ENCODE assay signal across 9 cellular contexts in the genomic region with DNA sequence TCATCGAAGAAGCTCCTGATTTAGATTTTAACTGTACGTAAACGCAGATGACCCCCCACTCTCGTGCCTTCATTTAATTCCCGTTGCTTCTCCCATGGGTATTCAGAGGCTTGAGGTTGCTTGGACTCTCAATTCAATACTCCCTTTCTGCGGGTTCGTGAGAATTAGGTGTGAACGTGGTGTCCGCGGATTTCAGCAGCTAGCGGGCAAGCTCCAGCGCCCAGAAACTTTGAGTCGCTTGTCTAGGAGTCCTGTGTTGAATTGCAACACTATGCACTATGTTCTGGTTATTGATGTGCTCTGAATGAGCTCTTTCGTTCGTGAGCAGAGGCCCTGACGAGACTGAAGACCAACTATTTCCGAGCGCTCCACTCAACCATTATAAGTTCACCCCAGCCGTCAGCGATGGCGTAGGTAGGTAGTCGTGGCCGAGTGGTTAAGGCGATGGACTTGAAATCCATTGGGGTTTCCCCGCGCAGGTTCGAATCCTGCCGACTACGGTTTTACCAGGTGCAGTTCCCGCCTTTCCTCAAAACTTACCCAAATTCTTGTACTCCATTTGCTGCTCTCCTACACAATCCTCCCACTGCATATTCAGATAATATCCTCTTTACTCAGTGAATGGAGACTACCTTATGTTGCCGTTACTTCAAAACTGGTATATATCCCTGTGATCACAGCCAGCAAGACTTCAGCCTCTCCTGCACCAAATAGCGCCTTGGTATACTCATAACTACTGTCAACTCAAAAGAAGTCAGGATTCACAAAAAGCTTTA.
DNase-seq lines count a peak whose midpoint lies in the region; ATAC-seq and TF ChIP-seq lines count a peak whose summit lies in the region.
"Had no signal": no experiment of that assay in that cellular context is flagged by ENCODE, and none has a peak within 500 bp of the region (broad histone marks: within the 10 kb centered on the region; RNA-seq: fewer than 3 reads in every experiment).

No MANE protein-coding gene starts in this region.

- no peak overlapping the region for H3K27ac ChIP-seq in gastroesophageal sphincter
- H3K27ac ChIP-seq: skin epidermis had no signal

- H3K9me3 Mint-ChIP-seq in HFFc6: no peaks in the 10 kb centered on the region; the same call in 1 of the 2 replicates

- TF ChIP-seq POLR2A in gastroesophageal sphincter (IDR thresholded peaks at IDR 0.05): no peak

- no peaks in the 10 kb centered on the region for H3K36me3 ChIP-seq in gastroesophageal sphincter

- no peak for TF ChIP-seq CTCF in HFFc6 (IDR thresholded peaks at IDR 0.05)
- TF ChIP-seq CTCF in gastroesophageal sphincter (IDR thresholded peaks at IDR 0.05): no peak

- H3K27me3 ChIP-seq in gastroesophageal sphincter: peaks cover 99% of the 10 kb centered on the region

- H3K27ac Mint-ChIP-seq in HFFc6: peak overlapping the region; percentile 72

- H3K36me3 Mint-ChIP-seq in HFFc6 (ENCODE audit: low read depth): no peaks in the 10 kb centered on the region

- DNase-seq in DMS 273 (lab: John Stamatoyannopoulos, UW; ENCODE audit: unreplicated experiment): peak; percentile 94
- DNase-seq in HFFc6: peak; percentile 90
- peak; percentile 42 to 57 (median 52) for DNase-seq in activated CD8-positive, alpha-beta memory T cell treated with anti-CD3 and anti-CD28 coated beads for 48 hours (ENCODE audit: low read depth in 2 of 3, low spot score in 2 of 3)
- DNase-seq in iPS-NIHi11 (ENCODE audit: low spot score): peak; percentile 46
- DNase-seq in stimulated activated naive CD4-positive, alpha-beta T cell (lab: John Stamatoyannopoulos, UW): no peak
- no peak for DNase-seq in dedifferentiated amniotic fluid mesenchymal stem cell (ENCODE audit: extremely low spot score)
- DNase-seq in hippocampal formation (lab: John Stamatoyannopoulos, UW): no peak

- no peak for TF ChIP-seq EP300 in gastroesophageal sphincter (IDR thresholded peaks at IDR 0.05)

- H3K27me3 Mint-ChIP-seq in HFFc6 (ENCODE audit: insufficient read depth): peaks cover 2% of the 10 kb centered on the region

- H3K4me1 ChIP-seq in gastroesophageal sphincter: peaks cover 0 to 15% (median 0%) of the 10 kb centered on the region in 3 donors

- peak overlapping the region; percentile 92 for H3K4me3 Mint-ChIP-seq in HFFc6

- ATAC-seq in gastroesophageal sphincter: no peak

- H3K9me3 ChIP-seq in gastroesophageal sphincter: peaks cover 0 to 18% (median 0%) of the 10 kb centered on the region in 3 donors

- WGBS in gastroesophageal sphincter (ENCODE audit: low coverage in 1 of 2), 2 donors: 1 to 6% methylated on average over 19 to 30 of the region's 32 CpGs

- no peak overlapping the region for H3K4me3 ChIP-seq in gastroesophageal sphincter
- H3K4me3 ChIP-seq: skin epidermis had no signal

- peaks cover 34% of the 10 kb centered on the region for H3K4me1 Mint-ChIP-seq in HFFc6 (ENCODE audit: low read depth)

Comparison
In these comparisons a context has a peak if more than half of its experiments do, and no peak if none do; other contexts are left out.
1. DNase-seq: peak in DMS 273 (single experiment), HFFc6 (single experiment), activated CD8-positive, alpha-beta memory T cell treated with anti-CD3 and anti-CD28 coated beads for 48 hours (3 of 3) and iPS-NIHi11 (single experiment); none in stimulated activated naive CD4-positive, alpha-beta T cell (0 of 6), dedifferentiated amniotic fluid mesenchymal stem cell (single experiment) and hippocampal formation (0 of 2).